11 cellular contexts compared by ENCODE assay signal in genomic region chr5:16713386-16713928, GRCh38.
A peak's percentile ranks its signal among the peaks of the same experiment; 100 is the strongest.
DNase-seq lines count a peak whose midpoint lies in the region; ATAC-seq, FAIRE-seq and TF ChIP-seq lines count a peak whose summit lies in the region.
"Had no signal": no experiment of that assay in that cellular context is flagged by ENCODE, and none has a peak within 500 bp of the region (broad histone marks: within the 10 kb centered on the region; RNA-seq: fewer than 3 reads in every experiment).

No MANE protein-coding gene starts in this region.

- TF ChIP-seq CTCF in gastroesophageal sphincter (IDR thresholded peaks at IDR 0.05) = no peak
- no peak for TF ChIP-seq CTCF in pancreas (IDR thresholded peaks at IDR 0.05)
- no peak for TF ChIP-seq CTCF in CD4-positive, alpha-beta T cell (IDR thresholded peaks at IDR 0.05)

- H3K27ac ChIP-seq in SK-N-MC (peak overlapping the region; percentile 61), gastroesophageal sphincter (peak overlapping the region in 2 of 4 donors; percentile 60 to 70), pancreas (no peak overlapping the region)
- no peak overlapping the region for H3K27ac ChIP-seq in CD4-positive, alpha-beta T cell (ENCODE audit: low read depth, low read length)

- no peak overlapping the region for H3K4me3 ChIP-seq in SK-N-MC
- peak overlapping the region; percentile 21 to 46 for H3K4me3 ChIP-seq in gastroesophageal sphincter
- H3K4me3 ChIP-seq in pancreas = no peak overlapping the region

- no peak overlapping the region for H3K4me3 Mint-ChIP-seq in CD4-positive, alpha-beta T cell
- H3K4me3 Mint-ChIP-seq: memory B cell; stimulated activated naive CD8-positive, alpha-beta T cell treated with anti-CD3 and anti-CD28 coated beads, Interleukin-15, Interleukin-2, amounts not matched to agents 100 ng/mL and 50 ng/mL, for 24 hours had no signal

- TF ChIP-seq EP300 in gastroesophageal sphincter (IDR thresholded peaks at IDR 0.05) = no peak

- H3K4me1 ChIP-seq in gastroesophageal sphincter (peaks cover 0 to 22% (median 0%) of the 10 kb centered on the region in 3 donors), pancreas (peaks cover 0 to 6% (median under 1%) of the 10 kb centered on the region in 3 donors)

- no peak for FAIRE-seq in pancreas (lab: Jason Lieb, UNC)
- FAIRE-seq: G401.6 had no signal

- ATAC-seq in gastroesophageal sphincter (peak; percentile 31), pancreas (peak in 3 of 4 donors; percentile 26 to 41 (median 38)), HG02981 (IDR thresholded peaks at IDR 0.05; ENCODE audit: unreplicated experiment) (no peak), HG03280 (IDR thresholded peaks at IDR 0.05; ENCODE audit: unreplicated experiment) (no peak), GM19467 (IDR thresholded peaks at IDR 0.05; ENCODE audit: unreplicated experiment) (no peak)
- ATAC-seq in CD4-positive, alpha-beta T cell (ENCODE audit: poor library complexity) = no peak

- peaks cover 54% of the 10 kb centered on the region for H3K36me3 ChIP-seq in SK-N-MC (ENCODE audit: insufficient read depth, low read length)
- peaks cover 0 to 18% of the 10 kb centered on the region in 2 donors for H3K36me3 ChIP-seq in gastroesophageal sphincter
- H3K36me3 ChIP-seq in pancreas = peaks cover 0 to 24% (median 8%) of the 10 kb centered on the region in 3 donors

- POLR2A ChIA-PET in CD4-positive, alpha-beta T cell (lab: Charles Lee) = no interaction called here

- no peak overlapping the region for H3K9ac ChIP-seq in SK-N-MC (ENCODE audit: insufficient read length)

- H3K36me3 Mint-ChIP-seq in CD4-positive, alpha-beta T cell (ENCODE audit: low read depth) = no peaks in the 10 kb centered on the region
- H3K36me3 Mint-ChIP-seq: memory B cell had no signal

- H3K9me3 ChIP-seq in SK-N-MC (ENCODE audit: low read depth, low read length) (no peaks in the 10 kb centered on the region), gastroesophageal sphincter (no peaks in the 10 kb centered on the region), pancreas (no peaks in the 10 kb centered on the region)
- no peaks in the 10 kb centered on the region for H3K9me3 ChIP-seq in CD4-positive, alpha-beta T cell (ENCODE audit: control insufficient read depth, low read length)

- 21 to 22% methylated on average over 5 to 13 of the region's 14 CpGs for WGBS in gastroesophageal sphincter (ENCODE audit: low coverage in 1 of 2), 2 donors
- WGBS in pancreas, 2 donors = 76 to 77% methylated on average over 14 of the region's 14 CpGs

- intact Hi-C loops in pancreas (cut with DNase I) = no loop called here
- intact Hi-C loops in CD4-positive, alpha-beta T cell (cut with DNase I, micrococcal nuclease) = no loop called here

- DNase-seq in EH (ENCODE audit: low read depth) (peak; percentile 53), SK-N-MC (ENCODE audit: low read depth, low spot score) (no peak), pancreas (no peak)
- no peak for DNase-seq in CD4-positive, alpha-beta T cell

- CTCF ChIA-PET in CD4-positive, alpha-beta T cell (lab: Charles Lee) = no interaction called here

- TF ChIP-seq POLR2A in gastroesophageal sphincter (IDR thresholded peaks at IDR 0.05) = no peak

- peaks cover 5% of the 10 kb centered on the region for H3K4me1 Mint-ChIP-seq in CD4-positive, alpha-beta T cell (ENCODE audit: low read depth)
- H3K4me1 Mint-ChIP-seq: memory B cell had no signal

- H3K27me3 ChIP-seq in gastroesophageal sphincter (no peaks in the 10 kb centered on the region), pancreas (no peaks in the 10 kb centered on the region)
- peaks cover 4% of the 10 kb centered on the region for H3K27me3 ChIP-seq in CD4-positive, alpha-beta T cell (ENCODE audit: control insufficient read depth, insufficient read depth, low read length)

- no peak overlapping the region for H3K27ac Mint-ChIP-seq in CD4-positive, alpha-beta T cell
- H3K27ac Mint-ChIP-seq: memory B cell; stimulated activated naive CD8-positive, alpha-beta T cell treated with anti-CD3 and anti-CD28 coated beads, Interleukin-15, Interleukin-2, amounts not matched to agents 100 ng/mL and 50 ng/mL, for 24 hours had no signal

- no peaks in the 10 kb centered on the region for H3K9me3 Mint-ChIP-seq in CD4-positive, alpha-beta T cell
- H3K9me3 Mint-ChIP-seq: memory B cell; stimulated activated naive CD8-positive, alpha-beta T cell treated with anti-CD3 and anti-CD28 coated beads, Interleukin-15, Interleukin-2, amounts not matched to agents 100 ng/mL and 50 ng/mL, for 24 hours had no signal

- peaks cover 23% of the 10 kb centered on the region for H3K27me3 Mint-ChIP-seq in CD4-positive, alpha-beta T cell

Comparison
In these comparisons a context has a peak if more than half of its experiments do, and no peak if none do; other contexts are left out.
1. H3K4me3 ChIP-seq: peak in gastroesophageal sphincter (2 of 2); none in SK-N-MC (single experiment) and pancreas (0 of 4).
2. ATAC-seq: peak in gastroesophageal sphincter (single experiment) and pancreas (3 of 4); none in HG02981 (single experiment), HG03280 (single experiment), GM19467 (single experiment) and CD4-positive, alpha-beta T cell (single experiment).